11 cellular contexts compared by ENCODE assay signal in the genomic region with DNA sequence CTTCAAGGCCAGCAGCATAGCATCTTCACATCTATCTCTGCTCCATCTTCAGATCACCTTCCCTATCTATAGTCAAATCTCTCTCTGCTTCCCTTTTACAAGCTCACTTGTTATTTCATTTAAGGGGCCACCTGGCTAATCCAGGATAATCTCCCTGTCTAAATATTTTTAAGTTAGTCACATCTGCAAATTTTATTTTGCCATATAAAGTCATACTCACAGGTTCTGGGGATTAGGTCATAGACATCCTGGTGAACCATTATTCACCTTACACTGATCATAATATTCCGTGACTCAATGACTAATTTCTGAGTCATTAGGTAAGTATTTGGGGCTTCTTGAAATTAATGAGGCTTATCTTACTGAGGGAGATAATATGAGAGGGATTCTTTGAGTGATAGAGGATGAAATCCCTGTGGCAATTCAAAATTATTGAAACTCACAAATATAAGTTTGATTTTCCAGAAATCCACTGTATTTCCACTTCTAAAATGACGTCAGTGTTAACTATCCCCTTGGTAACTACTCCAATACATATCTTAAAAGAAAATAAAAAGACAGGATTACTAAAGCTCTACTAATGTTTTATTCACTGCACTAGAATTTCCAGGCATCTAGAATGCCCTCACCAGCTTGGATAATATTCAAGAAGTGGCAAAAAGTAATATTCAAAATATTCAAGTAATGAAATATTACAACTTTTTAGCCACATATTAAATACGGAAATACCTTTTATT.
DNase-seq lines count a peak whose midpoint lies in the region; ATAC-seq and TF ChIP-seq lines count a peak whose summit lies in the region.
"Had no signal": no experiment of that assay in that cellular context is flagged by ENCODE, and none has a peak within 500 bp of the region (broad histone marks: within the 10 kb centered on the region; RNA-seq: fewer than 3 reads in every experiment).

No MANE protein-coding gene starts in this region.

- H3K36me3 Mint-ChIP-seq in activated T-helper 2 cell treated with anti-CD3 and anti-CD28 coated beads, Interferon-gamma antibody, Interleukin-2, Interleukin-4, amounts not matched to agents 10 μg/mL and 5 μg/mL and 100 μg/mL, durations not matched to agents 14 hours and 24 hours and 36 hours (ENCODE audit: low read depth), result no peaks in the 10 kb centered on the region
- no peaks in the 10 kb centered on the region for H3K36me3 Mint-ChIP-seq in T-helper 2 cell treated with Interferon-gamma antibody and Interleukin-4, amounts not matched to agents 5 μg/mL and 100 μg/mL, for 36 hours (ENCODE audit: low read depth)

- H3K4me1 Mint-ChIP-seq in activated T-helper 2 cell treated with anti-CD3 and anti-CD28 coated beads, Interferon-gamma antibody, Interleukin-2, Interleukin-4, amounts not matched to agents 10 μg/mL and 5 μg/mL and 100 μg/mL, durations not matched to agents 14 hours and 24 hours and 36 hours (ENCODE audit: low read depth), result peaks cover 30% of the 10 kb centered on the region
- peaks cover 6% of the 10 kb centered on the region for H3K4me1 Mint-ChIP-seq in T-helper 2 cell treated with Interferon-gamma antibody and Interleukin-4, amounts not matched to agents 5 μg/mL and 100 μg/mL, for 36 hours (ENCODE audit: low read depth)

- H3K27me3 Mint-ChIP-seq in activated T-helper 2 cell treated with anti-CD3 and anti-CD28 coated beads, Interferon-gamma antibody, Interleukin-2, Interleukin-4, amounts not matched to agents 10 μg/mL and 5 μg/mL and 100 μg/mL, durations not matched to agents 14 hours and 24 hours and 36 hours (ENCODE audit: low read depth), result no peaks in the 10 kb centered on the region
- H3K27me3 Mint-ChIP-seq in T-helper 2 cell treated with Interferon-gamma antibody and Interleukin-4, amounts not matched to agents 5 μg/mL and 100 μg/mL, for 36 hours (ENCODE audit: low read depth), result no peaks in the 10 kb centered on the region

- DNase-seq in COLO829 (ENCODE audit: low spot score) (peak; percentile 73), kidney epithelial cell (ENCODE audit: low read depth) (peak; percentile 90), NCI-H2171 (lab: John Stamatoyannopoulos, UW) (no peak), uterus (no peak)
- no peak for DNase-seq in activated T-helper 2 cell treated with anti-CD3 and anti-CD28 coated beads, Interferon-gamma antibody, Interleukin-2, Interleukin-4, amounts not matched to agents 10 μg/mL and 5 μg/mL and 100 μg/mL, durations not matched to agents 14 hours and 24 hours and 36 hours (ENCODE audit: low spot score)
- DNase-seq in NK-92 treated with Interleukin-12 subunit alpha and Interleukin-12 subunit beta, amount 100 ng/mL, for 24 hours (lab: John Stamatoyannopoulos, UW), result no peak
- no peak for DNase-seq in T-helper 2 cell treated with Interferon-gamma antibody and Interleukin-4, amounts not matched to agents 5 μg/mL and 100 μg/mL, for 36 hours (ENCODE audit: low spot score)
- DNase-seq: activated CD8-positive, alpha-beta memory T cell treated with anti-CD3 and anti-CD28 coated beads, Interleukin-2, amount 50 U/mL, for 4 hours; nucleus accumbens had no signal

- H3K27ac ChIP-seq in uterus, result no peak overlapping the region

- no peak overlapping the region for H3K4me3 ChIP-seq in kidney epithelial cell (ENCODE audit: low read depth, low read length)
- H3K4me3 ChIP-seq in uterus, result no peak overlapping the region

- H3K4me1 ChIP-seq in uterus, result no peaks in the 10 kb centered on the region

- peaks cover 5% of the 10 kb centered on the region for H3K9me3 Mint-ChIP-seq in activated T-helper 2 cell treated with anti-CD3 and anti-CD28 coated beads, Interferon-gamma antibody, Interleukin-2, Interleukin-4, amounts not matched to agents 10 μg/mL and 5 μg/mL and 100 μg/mL, durations not matched to agents 14 hours and 24 hours and 36 hours
- peaks cover 4% of the 10 kb centered on the region for H3K9me3 Mint-ChIP-seq in T-helper 2 cell treated with Interferon-gamma antibody and Interleukin-4, amounts not matched to agents 5 μg/mL and 100 μg/mL, for 36 hours

- intact Hi-C loops in activated T-helper 2 cell treated with anti-CD3 and anti-CD28 coated beads, Interferon-gamma antibody, Interleukin-2, Interleukin-4, amounts not matched to agents 10 μg/mL and 5 μg/mL and 100 μg/mL, durations not matched to agents 14 hours and 24 hours and 36 hours (cut with micrococcal nuclease), result loop anchor here (2.0 to 10.0 kb wide), 2 partner anchors 160 to 842 kb away; partner anchors contain the start of genes AZI2 and ZCWPW2
- intact Hi-C loops in uterus (cut with DNase I; ENCODE audit: low total_unique reads), result no loop called here

- peak; percentile 50 for ATAC-seq in HG02870 (IDR thresholded peaks at IDR 0.05; ENCODE audit: unreplicated experiment)

- H3K27ac Mint-ChIP-seq in activated T-helper 2 cell treated with anti-CD3 and anti-CD28 coated beads, Interferon-gamma antibody, Interleukin-2, Interleukin-4, amounts not matched to agents 10 μg/mL and 5 μg/mL and 100 μg/mL, durations not matched to agents 14 hours and 24 hours and 36 hours, result peak overlapping the region; percentile 39
- H3K27ac Mint-ChIP-seq in T-helper 2 cell treated with Interferon-gamma antibody and Interleukin-4, amounts not matched to agents 5 μg/mL and 100 μg/mL, for 36 hours, result no peak overlapping the region
- H3K27ac Mint-ChIP-seq: T-helper 1 cell treated with Interleukin-12 subunit alpha and Interleukin-12 subunit beta and Interleukin-4 antibody, amounts not matched to agents 30 μg/mL and 1 μg/mL, for 36 hours had no signal

- H3K9me3 ChIP-seq in uterus, result no peaks in the 10 kb centered on the region

- H3K27me3 ChIP-seq in kidney epithelial cell (ENCODE audit: control insufficient read depth, insufficient read depth, low read length), result no peaks in the 10 kb centered on the region
- no peaks in the 10 kb centered on the region for H3K27me3 ChIP-seq in uterus

- no peak for TF ChIP-seq POLR2A in uterus (IDR thresholded peaks at IDR 0.05)

- H3K4me3 Mint-ChIP-seq in activated T-helper 2 cell treated with anti-CD3 and anti-CD28 coated beads, Interferon-gamma antibody, Interleukin-2, Interleukin-4, amounts not matched to agents 10 μg/mL and 5 μg/mL and 100 μg/mL, durations not matched to agents 14 hours and 24 hours and 36 hours (ENCODE audit: low read depth), result no peak overlapping the region
- H3K4me3 Mint-ChIP-seq in T-helper 2 cell treated with Interferon-gamma antibody and Interleukin-4, amounts not matched to agents 5 μg/mL and 100 μg/mL, for 36 hours, result no peak overlapping the region
- H3K4me3 Mint-ChIP-seq: T-helper 1 cell treated with Interleukin-12 subunit alpha and Interleukin-12 subunit beta and Interleukin-4 antibody, amounts not matched to agents 30 μg/mL and 1 μg/mL, for 36 hours had no signal

- H3K36me3 ChIP-seq in kidney epithelial cell (ENCODE audit: control insufficient read depth, insufficient read depth, low read length) (no peaks in the 10 kb centered on the region), uterus (no peaks in the 10 kb centered on the region)

- TF ChIP-seq CTCF in kidney epithelial cell (IDR thresholded peaks at IDR 0.05; ENCODE audit: insufficient read depth, low read length, poor library complexity, severe bottlenecking), result no peak
- no peak for TF ChIP-seq CTCF in uterus (IDR thresholded peaks at IDR 0.05)

Comparison
In these comparisons a context has a peak if more than half of its experiments do, and no peak if none do; other contexts are left out.
1. DNase-seq: peak in COLO829 (single experiment) and kidney epithelial cell (single experiment); none in activated T-helper 2 cell treated with anti-CD3 and anti-CD28 coated beads, Interferon-gamma antibody, Interleukin-2, Interleukin-4, amounts not matched to agents 10 μg/mL and 5 μg/mL and 100 μg/mL, durations not matched to agents 14 hours and 24 hours and 36 hours (single experiment), NCI-H2171 (single experiment), NK-92 treated with Interleukin-12 subunit alpha and Interleukin-12 subunit beta, amount 100 ng/mL, for 24 hours (single experiment), T-helper 2 cell treated with Interferon-gamma antibody and Interleukin-4, amounts not matched to agents 5 μg/mL and 100 μg/mL, for 36 hours (single experiment) and uterus (0 of 2).